ENCODE assay signal across 17 cellular contexts in genomic region chr1:4726620-4727341, GRCh38.
"Had no signal": no experiment of that assay in that cellular context is flagged by ENCODE, and none has a peak within 500 bp of the region (broad histone marks: within the 10 kb centered on the region; RNA-seq: fewer than 3 reads in every experiment).

No MANE protein-coding gene starts in this region.

- H3K4me1 ChIP-seq: body of pancreas, psoas muscle, right lobe of liver had no signal

- H3K4me1 Mint-ChIP-seq: activated CD8-positive, alpha-beta memory T cell treated with anti-CD3 and anti-CD28 coated beads, Interleukin-2, amount 10 ng/mL, durations not matched to agents 7 days and 5 days; central memory CD8-positive, alpha-beta T cell; stimulated activated memory B cell treated with anti-CD40 and anti-IgM and Interleukin-4, amounts not matched to agents 10 μg/mL and 1 μg/mL and 100 μg/mL, for 72 hours had no signal

- H3K27ac Mint-ChIP-seq: activated CD8-positive, alpha-beta memory T cell treated with anti-CD3 and anti-CD28 coated beads, Interleukin-2, amount 10 ng/mL, durations not matched to agents 7 days and 5 days; activated naive CD4-positive, alpha-beta T cell treated with anti-CD3 and anti-CD28 coated beads, Interleukin-2, amount 50 U/mL, for 72 hours; natural killer cell; stimulated activated memory B cell treated with anti-CD40 and anti-IgM and Interleukin-4, amounts not matched to agents 10 μg/mL and 1 μg/mL and 100 μg/mL, for 72 hours had no signal

- H3K36me3 Mint-ChIP-seq: activated CD8-positive, alpha-beta memory T cell treated with anti-CD3 and anti-CD28 coated beads, Interleukin-2, amount 10 ng/mL, durations not matched to agents 7 days and 5 days; activated naive CD4-positive, alpha-beta T cell treated with anti-CD3 and anti-CD28 coated beads, Interleukin-2, amount 50 U/mL, for 72 hours; natural killer cell; stimulated activated memory B cell treated with anti-CD40 and anti-IgM and Interleukin-4, amounts not matched to agents 10 μg/mL and 1 μg/mL and 100 μg/mL, for 72 hours had no signal

- H3K9me3 Mint-ChIP-seq: activated naive CD4-positive, alpha-beta T cell treated with anti-CD3 and anti-CD28 coated beads, Interleukin-2, amount 50 U/mL, for 72 hours; activated T-cell treated with anti-CD3 and anti-CD28 coated beads, Interleukin-2, amount 50 U/mL, for 4 hours; central memory CD8-positive, alpha-beta T cell; natural killer cell; stimulated activated memory B cell treated with anti-CD40 and anti-IgM and Interleukin-4, amounts not matched to agents 10 μg/mL and 1 μg/mL and 100 μg/mL, for 72 hours had no signal

- ATAC-seq: activated CD8-positive, alpha-beta memory T cell treated with anti-CD3 and anti-CD28 coated beads, Interleukin-2, amount 10 ng/mL, durations not matched to agents 7 days and 5 days; activated naive CD4-positive, alpha-beta T cell treated with anti-CD3 and anti-CD28 coated beads, Interleukin-2, amount 50 U/mL, for 72 hours; activated T-cell treated with anti-CD3 and anti-CD28 coated beads, Interleukin-2, amount 50 U/mL, for 4 hours; body of pancreas; natural killer cell; psoas muscle; right lobe of liver; stimulated activated memory B cell treated with anti-CD40 and anti-IgM and Interleukin-4, amounts not matched to agents 10 μg/mL and 1 μg/mL and 100 μg/mL, for 72 hours had no signal

- H3K36me3 ChIP-seq: right lobe of liver, transverse colon had no signal

- H3K27me3 ChIP-seq: body of pancreas, right lobe of liver, transverse colon had no signal

- H3K4me3 Mint-ChIP-seq: activated CD8-positive, alpha-beta memory T cell treated with anti-CD3 and anti-CD28 coated beads, Interleukin-2, amount 10 ng/mL, durations not matched to agents 7 days and 5 days; activated T-cell treated with anti-CD3 and anti-CD28 coated beads, Interleukin-2, amount 50 U/mL, for 4 hours; central memory CD8-positive, alpha-beta T cell; natural killer cell; stimulated activated memory B cell treated with anti-CD40 and anti-IgM and Interleukin-4, amounts not matched to agents 10 μg/mL and 1 μg/mL and 100 μg/mL, for 72 hours had no signal

- DNase-seq: activated CD4-positive, alpha-beta T cell treated with anti-CD3 and anti-CD28 coated beads, Interleukin-2, amount 50 U/mL, for 4 hours; activated CD4-positive, CD25-positive, alpha-beta regulatory T cell treated with anti-CD3 and anti-CD28 coated beads, Interleukin-2, amount 50 U/mL, for 72 hours; activated CD8-positive, alpha-beta memory T cell treated with anti-CD3 and anti-CD28 coated beads, Interleukin-2, amount 10 ng/mL, durations not matched to agents 7 days and 5 days; activated effector memory CD4-positive, alpha-beta T cell treated with anti-CD3 and anti-CD28 coated beads, Interleukin-2, amount 50 U/mL, for 16 hours; activated T-cell treated with anti-CD3 and anti-CD28 coated beads, Interleukin-2, amount 50 U/mL, for 4 hours; amniotic stem cell; erythroblast; hippocampal formation; natural killer cell; psoas muscle; right lobe of liver; transverse colon had no signal

- H3K9me3 ChIP-seq: body of pancreas, psoas muscle, right lobe of liver, transverse colon had no signal

- H3K27me3 Mint-ChIP-seq: activated CD8-positive, alpha-beta memory T cell treated with anti-CD3 and anti-CD28 coated beads, Interleukin-2, amount 10 ng/mL, durations not matched to agents 7 days and 5 days had no signal

- H3K4me3 ChIP-seq: body of pancreas, lung, psoas muscle, right lobe of liver, transverse colon had no signal
